In the genomic region with DNA sequence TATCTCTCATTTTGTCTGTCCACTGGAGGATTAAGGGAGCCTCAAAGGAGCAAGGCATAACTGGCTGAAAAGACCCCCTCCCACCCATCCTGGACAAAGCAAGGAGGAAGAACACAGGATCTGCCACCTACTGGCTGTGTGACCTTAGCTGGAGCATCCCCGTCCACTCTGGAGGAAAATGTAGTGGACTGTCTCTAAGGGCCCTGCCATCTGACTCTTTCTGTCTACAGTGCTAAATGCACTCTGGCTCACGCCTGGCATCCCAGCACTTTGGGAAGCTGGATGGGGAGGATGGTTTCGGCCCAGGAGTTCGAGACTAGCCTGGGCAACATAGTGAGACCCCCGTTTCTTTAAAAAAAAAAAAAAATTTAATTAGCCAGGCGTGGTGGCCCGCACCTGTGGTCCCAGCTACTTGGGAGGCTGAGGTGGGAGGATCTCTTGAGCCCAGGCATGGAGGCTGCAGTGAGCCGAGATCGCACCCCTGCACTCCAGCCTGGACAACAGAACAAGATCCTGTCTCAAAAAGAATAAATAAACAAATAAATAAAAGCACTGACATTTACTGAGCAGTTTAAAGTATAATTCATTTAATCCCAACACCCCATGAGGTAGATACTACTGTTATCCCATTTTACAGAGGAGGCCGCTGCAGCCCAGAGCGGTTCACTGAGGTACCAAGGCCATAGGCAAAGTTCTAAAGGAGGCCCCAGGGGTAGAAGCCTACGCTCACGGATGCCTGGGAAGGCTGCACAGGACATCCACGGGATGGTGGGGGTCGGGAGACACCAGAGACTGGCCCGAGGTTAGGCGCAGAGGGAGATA, we compare ENCODE assay signal across 8 cellular contexts. TPM values are rescaled to one million over a fixed set of nuclear protein-coding genes. Genes with fewer than 3 reads are reported as not detected.
A peak's percentile ranks its signal among the peaks of the same experiment; 100 is the strongest.
DNase-seq lines count a peak whose midpoint lies in the region; ATAC-seq and TF ChIP-seq lines count a peak whose summit lies in the region.

No MANE protein-coding gene starts in this region.

- DNase-seq in GM12865 (ENCODE audit: low read depth) (no peak), MG63 (no peak), dorsolateral prefrontal cortex (peak in 2 of 10 donors; percentile 28 to 30), myocyte (ENCODE audit: low read depth) (peak; percentile 45), RPMI8226 (no peak), HT-29 (ENCODE audit: low spot score) (no peak), T-helper 9 cell (no peak)

- ATAC-seq in HG02970 (IDR thresholded peaks at IDR 0.05; ENCODE audit: low FRiP score, unreplicated experiment), result no peak

- intact Hi-C loops in dorsolateral prefrontal cortex (cut with DNase I), result loop anchor here in 1 of 2 donors (5.0 to 10.0 kb wide), 2 partner anchors 69 to 112 kb away; no protein-coding TSS in a partner anchor

- H3K4me3 ChIP-seq in GM12865 (ENCODE audit: low read depth, low read length) (peak overlapping the region; percentile 79), MG63 (peak overlapping the region; percentile 81), dorsolateral prefrontal cortex (peak overlapping the region; percentile 66 to 97 (median 90))

- no peak for TF ChIP-seq CTCF in GM12865 (IDR thresholded peaks at IDR 0.05; ENCODE audit: insufficient read depth, low read depth, low read length, missing control alignments)
- TF ChIP-seq CTCF in dorsolateral prefrontal cortex (IDR thresholded peaks at IDR 0.05 in 54 of 56, conservative IDR thresholded peaks at IDR 0.05 in 2 of 56; ENCODE audit: low read depth in 1 of 56, partially characterized antibody in 56 of 56), result peak in 22 of 56 donors; percentile 7 to 42 (median 20)

- H3K27ac ChIP-seq in dorsolateral prefrontal cortex, result peak overlapping the region; percentile 45 to 96 (median 87)

- H3K9me3 ChIP-seq in MG63, result no peaks in the 10 kb centered on the region

- H3K27me3 ChIP-seq in MG63, result no peaks in the 10 kb centered on the region
- no peaks in the 10 kb centered on the region for H3K27me3 ChIP-seq in dorsolateral prefrontal cortex

- 0 out of 2 replicates have a peak, but pooled peaks cover 2% of the 10 kb centered on the region for H3K36me3 ChIP-seq in MG63

RNA-seq across cellular contexts. Expression of a gene that starts 1.1 kb away (rescaled TPM):
- total RNA-seq in MG63 (2014; rRNA removed; shearing (Covaris generic); ENCODE audit: low replicate concordance), result 30.6 and 31.4 TPM in 2 replicates
- total RNA-seq in dorsolateral prefrontal cortex, result 10 to 100 TPM; 18.5 to 62.5 (median 37.5) TPM
- 24.4 and 41.3 TPM in 2 replicates for total RNA-seq in myocyte
- polyA plus RNA-seq in myocyte (2012), result 61.3 TPM
- total RNA-seq in HT-29 (2014; rRNA removed; shearing (Covaris generic)), result 20.4 and 25.1 TPM in 2 replicates

RNA-seq across cellular contexts. Expression of a gene that starts 15.9 kb away (rescaled TPM):
- not detected in 2 replicates for total RNA-seq in MG63 (2014; rRNA removed; shearing (Covaris generic); ENCODE audit: low replicate concordance)
- not detected for total RNA-seq in dorsolateral prefrontal cortex
- total RNA-seq in myocyte, result 0.16 and 0.31 TPM in 2 replicates
- 0.24 TPM for polyA plus RNA-seq in myocyte (2012)
- 0.05 TPM in 1 of 2 replicates, not detected in the other for total RNA-seq in HT-29 (2014; rRNA removed; shearing (Covaris generic))

RNA-seq across cellular contexts. Expression of a gene that starts 54.8 kb away (rescaled TPM):
- 4.0 and 8.0 TPM in 2 replicates for total RNA-seq in MG63 (2014; rRNA removed; shearing (Covaris generic); ENCODE audit: low replicate concordance)
- total RNA-seq in dorsolateral prefrontal cortex (10 to 100 TPM in 62 of 120 experiments, 1 to 10 TPM in 58; 4.3 to 20.5 (median 10.0) TPM), myocyte (1.6 and 2.9 TPM in 2 replicates)
- polyA plus RNA-seq in myocyte (2012), result 2.0 TPM
- total RNA-seq in HT-29 (2014; rRNA removed; shearing (Covaris generic)), result 0.44 and 0.74 TPM in 2 replicates
